In genomic region chr6:111748247-111748647, GRCh38 we compare ENCODE assay signal across 1 cellular context.
TF ChIP-seq lines count a peak whose summit lies in the region.

No MANE protein-coding gene starts in this region.

TF ChIP-seq in GM12878, 131 proteins besides CTCF, POLR2A, EP300 and RAD21 (continued from another document):
- TF ChIP-seq SKIL (IDR thresholded peaks at IDR 0.05; ENCODE audit: low read depth, poor library complexity, severe bottlenecking) (no peak), GATAD2B (conservative IDR thresholded peaks at IDR 0.05; ENCODE audit: low read depth) (no peak), NFYA (IDR thresholded peaks at IDR 0.05; ENCODE audit: borderline replicate concordance, low read depth, low read length) (no peak), BCL3 (IDR thresholded peaks at IDR 0.05; ENCODE audit: borderline replicate concordance, insufficient read depth, low read depth, low read length, poor library complexity, severe bottlenecking) (peak; percentile 31), SMAD1 (IDR thresholded peaks at IDR 0.05; ENCODE audit: low read depth, partially characterized antibody) (no peak), PRDM15 (CRISPR knock-in tag; IDR thresholded peaks at IDR 0.05) (no peak), TBL1XR1 (IDR thresholded peaks at IDR 0.05; ENCODE audit: low read depth, low read length) (no peak), PML (IDR thresholded peaks at IDR 0.05; ENCODE audit: low read length) (no peak), RELA (IDR thresholded peaks at IDR 0.05; ENCODE audit: borderline replicate concordance, partially characterized antibody) (no peak), HDGF (IDR thresholded peaks at IDR 0.05) (no peak), MTA3 (IDR thresholded peaks at IDR 0.05; ENCODE audit: borderline replicate concordance, low read length) (no peak; the same call in 1 of the 2 replicates), SREBF1 (IDR thresholded peaks at IDR 0.05; ENCODE audit: low read length) (no peak), SIN3A (IDR thresholded peaks at IDR 0.05; ENCODE audit: low read depth, low read length) (no peak), ZNF217 (IDR thresholded peaks at IDR 0.05) (no peak), FOS (IDR thresholded peaks at IDR 0.05; ENCODE audit: borderline replicate concordance, extremely low read depth, insufficient read length) (no peak), CEBPB (IDR thresholded peaks at IDR 0.05; ENCODE audit: borderline replicate concordance in 1 of 2, low read depth in 2 of 2, low read length in 2 of 2) (no peak), ZNF24 (IDR thresholded peaks at IDR 0.05) (no peak), TCF12 (IDR thresholded peaks at IDR 0.05; ENCODE audit: low read depth, low read length) (no peak), SUPT20H (IDR thresholded peaks at IDR 0.05; ENCODE audit: borderline replicate concordance, control insufficient read depth, low read depth, low read length) (no peak), FOXK2 (IDR thresholded peaks at IDR 0.05) (no peak), MYB (IDR thresholded peaks at IDR 0.05; ENCODE audit: borderline replicate concordance, low read depth, low read length) (no peak), BHLHE40 (IDR thresholded peaks at IDR 0.05; ENCODE audit: borderline replicate concordance in 1 of 2, low read depth in 2 of 2, low read length in 1 of 2) (no peak; a peak in 1 of 4 replicates), TCF7 (IDR thresholded peaks at IDR 0.05; ENCODE audit: borderline replicate concordance) (peak; percentile 86), E2F8 (IDR thresholded peaks at IDR 0.05; ENCODE audit: low read depth, partially characterized antibody) (no peak)
